ENCODE assay signal across 20 cellular contexts in genomic region chr13:35714096-35714495, GRCh38.
DNase-seq lines count a peak whose midpoint lies in the region; ATAC-seq and TF ChIP-seq lines count a peak whose summit lies in the region.
"Had no signal": no experiment of that assay in that cellular context is flagged by ENCODE, and none has a peak within 500 bp of the region (broad histone marks: within the 10 kb centered on the region; RNA-seq: fewer than 3 reads in every experiment).

No MANE protein-coding gene starts in this region.

- intact Hi-C loops in breast epithelium (cut with DNase I; ENCODE audit: low total_unique reads) (no loop called here), mammary epithelial cell (cut with micrococcal nuclease) (no loop called here)

- H3K27ac ChIP-seq in breast epithelium (peak overlapping the region; percentile 48 to 76), mammary epithelial cell (ENCODE audit: insufficient read depth, low read depth, low read length) (no peak overlapping the region), SK-N-SH (ENCODE audit: low read depth in 2 of 2, low read length in 1 of 2) (peak overlapping the region; percentile 69 to 98)
- H3K27ac ChIP-seq: BLaER1, body of pancreas, colonic mucosa, vagina had no signal

- no peaks in the 10 kb centered on the region for H3K9me3 Mint-ChIP-seq in glutamatergic neuron (ENCODE audit: unreplicated experiment)
- H3K9me3 Mint-ChIP-seq in progenitor cell of endocrine pancreas (ENCODE audit: low read depth): no peaks in the 10 kb centered on the region
- H3K9me3 Mint-ChIP-seq in activated naive CD4-positive, alpha-beta T cell treated with anti-CD3 and anti-CD28 coated beads, Interleukin-2, amount 50 U/mL, for 72 hours: no peaks in the 10 kb centered on the region
- H3K9me3 Mint-ChIP-seq: activated naive CD8-positive, alpha-beta T cell treated with anti-CD3 and anti-CD28 coated beads, Interleukin-2, amount 10 ng/mL, durations not matched to agents 7 days and 5 days had no signal

- H3K27me3 ChIP-seq in breast epithelium (no peaks in the 10 kb centered on the region), mammary epithelial cell (ENCODE audit: insufficient read depth, low read length) (no peaks in the 10 kb centered on the region), SK-N-SH (ENCODE audit: insufficient read depth) (no peaks in the 10 kb centered on the region)
- H3K27me3 ChIP-seq: BLaER1, body of pancreas, colonic mucosa, vagina had no signal

- H3K9ac ChIP-seq in mammary epithelial cell (ENCODE audit: insufficient read depth, low read length) (no peak overlapping the region), SK-N-SH (no peak overlapping the region)

- H3K4me1 Mint-ChIP-seq in glutamatergic neuron (ENCODE audit: low read depth, unreplicated experiment) (peaks cover 17% of the 10 kb centered on the region), progenitor cell of endocrine pancreas (ENCODE audit: low read depth) (peaks cover 9% of the 10 kb centered on the region)
- H3K4me1 Mint-ChIP-seq: activated naive CD8-positive, alpha-beta T cell treated with anti-CD3 and anti-CD28 coated beads, Interleukin-2, amount 10 ng/mL, durations not matched to agents 7 days and 5 days had no signal

- no peaks in the 10 kb centered on the region for H3K79me2 ChIP-seq in mammary epithelial cell (ENCODE audit: insufficient read depth, low read length)
- H3K79me2 ChIP-seq in SK-N-SH (ENCODE audit: insufficient read depth): no peaks in the 10 kb centered on the region

- ATAC-seq in GM21381 (IDR thresholded peaks at IDR 0.05; ENCODE audit: unreplicated experiment): no peak
- no peak for ATAC-seq in activated naive CD4-positive, alpha-beta T cell treated with anti-CD3 and anti-CD28 coated beads, Interleukin-2, amount 50 U/mL, for 72 hours
- ATAC-seq: activated CD4-positive, CD25-positive, alpha-beta regulatory T cell treated with anti-CD3 and anti-CD28 coated beads, Interleukin-2, amount 50 U/mL, for 24 hours; body of pancreas; K562 had no signal

- TF ChIP-seq CTCF in breast epithelium (IDR thresholded peaks at IDR 0.05) (no peak), mammary epithelial cell (conservative IDR thresholded peaks at IDR 0.05 in 1 of 2, IDR thresholded peaks at IDR 0.05 in 1 of 2; ENCODE audit: extremely low read depth in 1 of 2, insufficient read depth in 1 of 2, low read depth in 1 of 2, low read length in 2 of 2) (no peak), SK-N-SH (IDR thresholded peaks at IDR 0.05) (no peak), glutamatergic neuron (IDR thresholded peaks at IDR 0.05; ENCODE audit: partially characterized antibody, unreplicated experiment) (no peak), progenitor cell of endocrine pancreas (IDR thresholded peaks at IDR 0.05; ENCODE audit: unreplicated experiment) (no peak), GM13976 (IDR thresholded peaks at IDR 0.05; ENCODE audit: borderline replicate concordance, control extremely low read depth, extremely low read depth, insufficient read depth, missing control alignments) (no peak)

- no TSS peak for BruUV-seq in mammary epithelial cell (replicated peaks; lab: Mats Ljungman, UMichigan)

- POLR2A ChIA-PET in SK-N-SH (lab: Yijun Ruan, JAX): interaction anchor here (0.7 to 6.6 kb wide), 11 partner anchors 16 to 325 kb away, joined by 3 to 61 read pairs (median 4); partner anchors contain the start of gene MAB21L1

- peak overlapping the region; percentile 71 for H3K27ac Mint-ChIP-seq in glutamatergic neuron (ENCODE audit: unreplicated experiment)
- peak overlapping the region; percentile 46 for H3K27ac Mint-ChIP-seq in progenitor cell of endocrine pancreas
- H3K27ac Mint-ChIP-seq in activated naive CD4-positive, alpha-beta T cell treated with anti-CD3 and anti-CD28 coated beads, Interleukin-2, amount 50 U/mL, for 72 hours: no peak overlapping the region
- H3K27ac Mint-ChIP-seq: activated naive CD8-positive, alpha-beta T cell treated with anti-CD3 and anti-CD28 coated beads, Interleukin-2, amount 10 ng/mL, durations not matched to agents 7 days and 5 days had no signal

- no peak overlapping the region for H3K4me2 ChIP-seq in mammary epithelial cell (ENCODE audit: insufficient read depth, low read depth, low read length)
- peak overlapping the region; percentile 34; the same call in 1 of the 2 replicates for H3K4me2 ChIP-seq in SK-N-SH

- CTCF ChIA-PET in mammary epithelial cell (lab: Charles Lee; ENCODE audit: low non-redundant PET): no interaction called here
- CTCF ChIA-PET in SK-N-SH (lab: Yijun Ruan, JAX): interaction anchor here (0.7 to 3.1 kb wide), 10 partner anchors 9 to 248 kb away, joined by 3 to 11 read pairs (median 4); no protein-coding TSS in a partner anchor

- dilution Hi-C loops in mammary epithelial cell (cut with HindIII; ENCODE audit: low sequenced_read_pairs): no loop called here

- H3K36me3 ChIP-seq in breast epithelium (no peaks in the 10 kb centered on the region), mammary epithelial cell (ENCODE audit: insufficient read depth, low read length) (no peaks in the 10 kb centered on the region), SK-N-SH (replicated peaks in 1 of 2; ENCODE audit: control insufficient read depth in 1 of 2, insufficient read depth in 2 of 2, low read length in 1 of 2) (no peaks in the 10 kb centered on the region)
- H3K36me3 ChIP-seq: BLaER1, colonic mucosa, vagina had no signal

- no peak overlapping the region for H3K4me3 ChIP-seq in breast epithelium
- H3K4me3 ChIP-seq in mammary epithelial cell (replicated peaks in 1 of 3; ENCODE audit: insufficient read depth in 1 of 3, low read depth in 2 of 3, low read length in 3 of 3): no peak overlapping the region
- H3K4me3 ChIP-seq in SK-N-SH (ENCODE audit: low read depth in 2 of 2, low read length in 1 of 2): no peak overlapping the region
- H3K4me3 ChIP-seq: BLaER1, body of pancreas, colonic mucosa, K562, vagina had no signal

- TF ChIP-seq POLR2A in breast epithelium (IDR thresholded peaks at IDR 0.05): no peak

- no peak for TF ChIP-seq EP300 in SK-N-SH (IDR thresholded peaks at IDR 0.05; ENCODE audit: borderline replicate concordance in 1 of 2, low read depth in 1 of 2, low read length in 1 of 2)

- H3K4me3 Mint-ChIP-seq in glutamatergic neuron (ENCODE audit: unreplicated experiment) (peak overlapping the region; percentile 72), progenitor cell of endocrine pancreas (ENCODE audit: low read depth) (no peak overlapping the region)
- H3K4me3 Mint-ChIP-seq: activated naive CD8-positive, alpha-beta T cell treated with anti-CD3 and anti-CD28 coated beads, Interleukin-2, amount 10 ng/mL, durations not matched to agents 7 days and 5 days had no signal

- no peaks in the 10 kb centered on the region for H3K9me2 ChIP-seq in SK-N-SH

- H3K36me3 Mint-ChIP-seq in glutamatergic neuron (ENCODE audit: unreplicated experiment) (no peaks in the 10 kb centered on the region), progenitor cell of endocrine pancreas (ENCODE audit: insufficient read depth) (no peaks in the 10 kb centered on the region)
- H3K36me3 Mint-ChIP-seq in activated naive CD4-positive, alpha-beta T cell treated with anti-CD3 and anti-CD28 coated beads, Interleukin-2, amount 50 U/mL, for 72 hours: no peaks in the 10 kb centered on the region
- H3K36me3 Mint-ChIP-seq: activated naive CD8-positive, alpha-beta T cell treated with anti-CD3 and anti-CD28 coated beads, Interleukin-2, amount 10 ng/mL, durations not matched to agents 7 days and 5 days had no signal

- H2AFZ ChIP-seq in mammary epithelial cell (ENCODE audit: low read depth, low read length) (no peak overlapping the region), SK-N-SH (ENCODE audit: low read depth) (peak overlapping the region; percentile 85; the same call in 1 of the 2 replicates)

- TF ChIP-seq RAD21 in SK-N-SH (IDR thresholded peaks at IDR 0.05; ENCODE audit: low read length): 0 out of 2 replicates have a peak, but pooled peaks have one; percentile 8

- WGBS in mammary epithelial cell (ENCODE audit: low coverage, missing lambda C conversion rate): 26% methylated on average over 6 of the region's 6 CpGs
- WGBS in SK-N-SH (ENCODE audit: low lambda C conversion rate): 40% methylated on average over 6 of the region's 6 CpGs

- peaks cover 8% of the 10 kb centered on the region for H3F3A ChIP-seq in SK-N-SH (replicated peaks; ENCODE audit: insufficient read depth)

- H3K9me3 ChIP-seq in breast epithelium: no peaks in the 10 kb centered on the region
- no peaks in the 10 kb centered on the region for H3K9me3 ChIP-seq in mammary epithelial cell (replicated peaks; ENCODE audit: insufficient read depth, low read length)
- no peaks in the 10 kb centered on the region for H3K9me3 ChIP-seq in SK-N-SH
- H3K9me3 ChIP-seq: BLaER1, body of pancreas, colonic mucosa, vagina had no signal

- in situ Hi-C loops in mammary epithelial cell (cut with MboI; ENCODE audit: low sequenced_read_pairs in 2 of 2): no loop called here
- in situ Hi-C loops in GM13976 (cut with MboI; ENCODE audit: low sequenced_read_pairs, unreplicated experiment): loop anchor here (25.0 kb wide), 1 partner anchor 502 kb away; no protein-coding TSS in a partner anchor

- DNase-seq in breast epithelium (ENCODE audit: low spot score in 2 of 2): no peak
- no peak for DNase-seq in mammary epithelial cell
- DNase-seq in SK-N-SH: peak; percentile 49
- DNase-seq in glutamatergic neuron: no peak
- no peak for DNase-seq in progenitor cell of endocrine pancreas (ENCODE audit: low spot score, unreplicated experiment)
- no peak for DNase-seq in activated naive CD4-positive, alpha-beta T cell treated with anti-CD3 and anti-CD28 coated beads, Interleukin-2, amount 50 U/mL, for 72 hours (ENCODE audit: low spot score in 2 of 2)
- DNase-seq in GM13976 (ENCODE audit: low spot score): no peak
- DNase-seq: activated CD8-positive, alpha-beta memory T cell treated with anti-CD3 and anti-CD28 coated beads for 24 hours; activated naive CD8-positive, alpha-beta T cell treated with anti-CD3 and anti-CD28 coated beads, Interleukin-2, amount 10 ng/mL, durations not matched to agents 7 days and 5 days; colonic mucosa; DMS 273 treated with DMSO at 0.1 percent for 48 hours; NCI-H2081; NCI-H446 treated with DMSO at 0.1 percent for 48 hours; SIG-M5 had no signal

- H3K4me1 ChIP-seq in breast epithelium (peaks cover 13 to 14% of the 10 kb centered on the region in 2 donors), mammary epithelial cell (ENCODE audit: insufficient read depth, low read length) (no peaks in the 10 kb centered on the region), SK-N-SH (ENCODE audit: control insufficient read depth in 1 of 2, insufficient read depth in 2 of 2, low read depth in 1 of 2, low read length in 1 of 2) (peaks cover 10 to 55% of the 10 kb centered on the region in 2 experiments; a peak in 3 of 4 replicates)
- H3K4me1 ChIP-seq: body of pancreas, colonic mucosa, vagina had no signal

- H3K27me3 Mint-ChIP-seq in glutamatergic neuron (ENCODE audit: unreplicated experiment): no peaks in the 10 kb centered on the region
- H3K27me3 Mint-ChIP-seq in progenitor cell of endocrine pancreas: peaks cover 2% of the 10 kb centered on the region
- H3K27me3 Mint-ChIP-seq: activated naive CD8-positive, alpha-beta T cell treated with anti-CD3 and anti-CD28 coated beads, Interleukin-2, amount 10 ng/mL, durations not matched to agents 7 days and 5 days had no signal

- no peaks in the 10 kb centered on the region for H4K20me1 ChIP-seq in mammary epithelial cell (ENCODE audit: insufficient read depth, low read length)
- no peaks in the 10 kb centered on the region for H4K20me1 ChIP-seq in SK-N-SH (ENCODE audit: insufficient read depth)
- H4K20me1 ChIP-seq: BLaER1 had no signal

Comparison
In these comparisons a context has a peak if more than half of its experiments do, and no peak if none do; other contexts are left out.
1. H3K27ac Mint-ChIP-seq: peak in glutamatergic neuron (single experiment) and progenitor cell of endocrine pancreas (single experiment); none in activated naive CD4-positive, alpha-beta T cell treated with anti-CD3 and anti-CD28 coated beads, Interleukin-2, amount 50 U/mL, for 72 hours (0 of 2).